Comparison of ENCODE assay signal across 9 cellular contexts in the genomic region with DNA sequence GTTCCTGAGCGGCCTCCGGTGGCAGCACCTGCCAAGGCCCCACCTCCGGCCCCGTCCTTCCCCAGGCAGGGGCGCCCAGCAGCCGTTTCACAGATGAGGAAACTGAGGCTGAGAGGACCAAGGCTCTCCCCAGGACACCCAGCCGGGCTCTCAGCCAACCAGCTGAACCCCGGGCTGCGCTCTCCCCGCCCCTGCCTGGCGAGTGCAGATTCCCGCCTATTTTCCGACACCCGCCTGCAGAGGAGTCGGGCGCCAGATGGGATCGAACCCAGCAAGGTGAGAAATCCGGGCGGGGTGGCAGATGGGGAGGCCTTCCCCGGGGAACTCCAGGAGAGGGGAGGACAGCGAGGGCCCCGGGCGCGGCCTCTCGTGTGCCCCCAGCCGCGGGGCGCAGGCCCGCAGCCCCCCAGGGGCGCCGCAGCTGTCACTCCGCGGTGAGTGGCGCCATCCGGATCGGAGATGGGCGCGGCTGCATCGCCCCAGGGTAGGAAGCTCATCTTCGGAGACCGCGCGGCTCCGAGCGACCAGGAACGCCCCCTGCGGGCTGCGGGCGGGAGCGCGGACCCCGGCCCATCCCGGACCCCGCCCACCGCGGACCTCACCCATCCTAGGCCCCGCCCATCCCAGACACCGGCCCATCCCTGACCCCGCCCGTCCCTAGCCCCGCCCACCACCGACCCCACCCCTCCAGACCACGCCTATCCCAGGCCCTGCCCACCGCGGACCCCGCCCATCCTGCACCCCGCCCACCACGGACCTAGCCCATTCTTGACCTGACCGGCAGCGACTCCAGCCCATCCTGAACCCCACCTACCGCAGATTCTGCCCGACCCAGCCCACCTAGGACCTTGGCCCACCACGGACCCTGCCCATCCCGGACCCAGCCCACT.
DNase-seq lines count a peak whose midpoint lies in the region; ATAC-seq and TF ChIP-seq lines count a peak whose summit lies in the region.
"Had no signal": no experiment of that assay in that cellular context is flagged by ENCODE, and none has a peak within 500 bp of the region (broad histone marks: within the 10 kb centered on the region; RNA-seq: fewer than 3 reads in every experiment).

No MANE protein-coding gene starts in this region.

- H3K27me3 ChIP-seq in iPS DF 6.9 (ENCODE audit: control insufficient read depth, insufficient read depth, low read length) = no peaks in the 10 kb centered on the region

- no peaks in the 10 kb centered on the region for H3K9me3 Mint-ChIP-seq in type B pancreatic cell

- H3K9me3 ChIP-seq in T-helper 17 cell (ENCODE audit: control insufficient read depth, low read length, poor library complexity, severe bottlenecking) (no peaks in the 10 kb centered on the region), iPS DF 6.9 (ENCODE audit: control insufficient read depth, insufficient read depth, low read length) (no peaks in the 10 kb centered on the region)

- WGBS in iPS DF 6.9 (ENCODE audit: insufficient coverage, insufficient read length) = no CpG with 5 or more reads among the region's 74 CpGs

- no peaks in the 10 kb centered on the region for H3K36me3 ChIP-seq in iPS DF 6.9 (ENCODE audit: control insufficient read depth, insufficient read depth, low read length)

- H3K27ac ChIP-seq in iPS DF 6.9 (ENCODE audit: low read length) = no peak overlapping the region

- peak; percentile 99 for DNase-seq in D341Med (ENCODE audit: low spot score)
- no peak for DNase-seq in HFF-Myc (ENCODE audit: extremely low read depth, low read depth)
- no peak for DNase-seq in T-helper 17 cell
- DNase-seq in iPS DF 6.9 (ENCODE audit: low read depth, low spot score) = peak; percentile 33
- DNase-seq in type B pancreatic cell (ENCODE audit: extremely low spot score, unreplicated experiment) = no peak

- H3K27me3 Mint-ChIP-seq in T-helper 17 cell (peaks cover 44% of the 10 kb centered on the region), type B pancreatic cell (peaks cover 60% of the 10 kb centered on the region)

- H3K36me3 Mint-ChIP-seq in T-helper 17 cell (ENCODE audit: low read depth) = no peaks in the 10 kb centered on the region
- no peaks in the 10 kb centered on the region for H3K36me3 Mint-ChIP-seq in type B pancreatic cell

- H3K4me1 Mint-ChIP-seq in T-helper 17 cell (peaks cover 3% of the 10 kb centered on the region), type B pancreatic cell (ENCODE audit: unreplicated experiment) (peaks cover 12% of the 10 kb centered on the region)

- TF ChIP-seq CTCF in HFF-Myc (IDR thresholded peaks at IDR 0.05; ENCODE audit: low read depth, low read length, missing control alignments) (peak; percentile 30), type B pancreatic cell (conservative IDR thresholded peaks at IDR 0.05) (peak; percentile 79)

- ATAC-seq in T-helper 17 cell = peak; percentile 41
- ATAC-seq in GM21786 (IDR thresholded peaks at IDR 0.05; ENCODE audit: unreplicated experiment) = no peak
- ATAC-seq in HG02798 (IDR thresholded peaks at IDR 0.05; ENCODE audit: poor library complexity, unreplicated experiment) = no peak
- no peak for ATAC-seq in GM21390 (IDR thresholded peaks at IDR 0.05; ENCODE audit: unreplicated experiment)

- peaks cover 2% of the 10 kb centered on the region for H3K4me1 ChIP-seq in iPS DF 6.9 (ENCODE audit: control insufficient read depth, insufficient read depth, low read length)

- peak overlapping the region; percentile 63 for H3K4me3 Mint-ChIP-seq in T-helper 17 cell
- no peak overlapping the region for H3K4me3 Mint-ChIP-seq in type B pancreatic cell
- H3K4me3 Mint-ChIP-seq: dendritic cell treated with granulocyte-macrophage colony-stimulating factor and Interleukin-4, amounts not matched to agents 40 ng/mL and 50 ng/mL, for 4 days had no signal

- H3K27ac Mint-ChIP-seq in T-helper 17 cell (no peak overlapping the region), type B pancreatic cell (no peak overlapping the region)
- H3K27ac Mint-ChIP-seq: dendritic cell treated with granulocyte-macrophage colony-stimulating factor and Interleukin-4, amounts not matched to agents 40 ng/mL and 50 ng/mL, for 4 days had no signal

- H3K4me3 ChIP-seq in HFF-Myc (replicated peaks; ENCODE audit: low read depth, low read length) = no peak overlapping the region
- H3K4me3 ChIP-seq in iPS DF 6.9 (ENCODE audit: low read length) = peak overlapping the region; percentile 36; the same call in 1 of the 2 replicates

Comparison
In these comparisons a context has a peak if more than half of its experiments do, and no peak if none do; other contexts are left out.
1. DNase-seq: peak in D341Med (single experiment) and iPS DF 6.9 (single experiment); none in HFF-Myc (single experiment), T-helper 17 cell (0 of 3) and type B pancreatic cell (single experiment).